Comparison of ENCODE assay signal across 20 cellular contexts in genomic region chr16:16029431-16030011, GRCh38.
DNase-seq lines count a peak whose midpoint lies in the region; ATAC-seq and TF ChIP-seq lines count a peak whose summit lies in the region.
"Had no signal": no experiment of that assay in that cellular context is flagged by ENCODE, and none has a peak within 500 bp of the region (broad histone marks: within the 10 kb centered on the region; RNA-seq: fewer than 3 reads in every experiment).

No MANE protein-coding gene starts in this region.

- H3K79me1 ChIP-seq in mesenchymal stem cell (replicated peaks; ENCODE audit: low read length, poor library complexity, severe bottlenecking) = peaks cover 17% of the 10 kb centered on the region

- no peak for TF ChIP-seq CTCF in choroid plexus epithelial cell (conservative IDR thresholded peaks at IDR 0.05; ENCODE audit: low read depth, low read length)
- TF ChIP-seq CTCF in hepatocyte (IDR thresholded peaks at IDR 0.05; ENCODE audit: poor library complexity) = no peak

- no peak overlapping the region for H3K23ac ChIP-seq in mesenchymal stem cell (ENCODE audit: low read length in 2 of 2)

- H3K14ac ChIP-seq in mesenchymal stem cell (ENCODE audit: low read length in 2 of 2) = no peak overlapping the region

- H3K27me3 ChIP-seq in ACC112 (ENCODE audit: insufficient read depth, low read length) (no peaks in the 10 kb centered on the region), mesenchymal stem cell (ENCODE audit: control insufficient read depth in 1 of 2, insufficient read depth in 1 of 2, low read length in 2 of 2) (no peaks in the 10 kb centered on the region), hepatocyte (no peaks in the 10 kb centered on the region)
- H3K27me3 ChIP-seq: cardiac muscle cell, neutrophil had no signal

- TF ChIP-seq EP300 in Ishikawa (IDR thresholded peaks at IDR 0.05; ENCODE audit: borderline replicate concordance) = no peak

- H3K4me2 ChIP-seq in mesenchymal stem cell (ENCODE audit: low read length, poor library complexity, severe bottlenecking) (no peak overlapping the region), hepatocyte (no peak overlapping the region)

- no peak overlapping the region for H3K4me3 ChIP-seq in ACC112 (ENCODE audit: low read depth, low read length)
- H3K4me3 ChIP-seq in choroid plexus epithelial cell (ENCODE audit: low read depth, low read length) = no peak overlapping the region
- H3K4me3 ChIP-seq in mesenchymal stem cell (ENCODE audit: insufficient read depth in 1 of 2, low read depth in 1 of 2, low read length in 2 of 2) = no peak overlapping the region
- H3K4me3 ChIP-seq in hepatocyte = no peak overlapping the region
- H3K4me3 ChIP-seq: cardiac muscle cell had no signal

- WGBS in mesenchymal stem cell = 79% methylated on average over 5 of the region's 5 CpGs
- WGBS in hepatocyte (ENCODE audit: low lambda C conversion rate, missing lambda C conversion rate) = 85% methylated on average over 5 of the region's 5 CpGs

- peak overlapping the region; percentile 51 for H3K27ac ChIP-seq in ACC112 (ENCODE audit: low read depth, low read length)
- no peak overlapping the region for H3K27ac ChIP-seq in mesenchymal stem cell (ENCODE audit: low read length, poor library complexity, severe bottlenecking)
- H3K27ac ChIP-seq in hepatocyte = no peak overlapping the region
- H3K27ac ChIP-seq: cardiac muscle cell, neutrophil had no signal

- H3K79me2 ChIP-seq in ACC112 (ENCODE audit: control insufficient read depth, insufficient read depth, low read length, unreplicated experiment) (peaks cover 33% of the 10 kb centered on the region), hepatocyte (no peaks in the 10 kb centered on the region)

- H3K9me2 ChIP-seq in hepatocyte (replicated peaks; ENCODE audit: insufficient read depth) = no peaks in the 10 kb centered on the region

- peak overlapping the region; percentile 55 for H2BK15ac ChIP-seq in mesenchymal stem cell (ENCODE audit: low read depth, poor library complexity, severe bottlenecking)

- no peaks in the 10 kb centered on the region for H3K9me3 ChIP-seq in mesenchymal stem cell (ENCODE audit: control insufficient read depth, low read length)
- H3K9me3 ChIP-seq in hepatocyte (ENCODE audit: low read depth) = no peaks in the 10 kb centered on the region
- H3K9me3 ChIP-seq: neutrophil had no signal

- TF ChIP-seq RAD21 in Ishikawa (IDR thresholded peaks at IDR 0.05; ENCODE audit: low read depth) = no peak

- no peak overlapping the region for H2AK5ac ChIP-seq in mesenchymal stem cell (ENCODE audit: low read length, severe bottlenecking)

- H2AFZ ChIP-seq in ACC112 (ENCODE audit: low read length, unreplicated experiment) (no peak overlapping the region), mesenchymal stem cell (ENCODE audit: low read depth, low read length) (no peak overlapping the region), hepatocyte (no peak overlapping the region)

- no peak for ATAC-seq in GM19351 (IDR thresholded peaks at IDR 0.05; ENCODE audit: unreplicated experiment)

- peak overlapping the region; percentile 7 for H3K9ac ChIP-seq in mesenchymal stem cell (ENCODE audit: low read length)

- no peak overlapping the region for H2BK5ac ChIP-seq in mesenchymal stem cell (ENCODE audit: low read depth, low read length, poor library complexity, severe bottlenecking)

- no peaks in the 10 kb centered on the region for H4K20me1 ChIP-seq in hepatocyte (ENCODE audit: insufficient read depth, poor library complexity, severe bottlenecking)

- H4K91ac ChIP-seq in mesenchymal stem cell (ENCODE audit: low read length) = no peak overlapping the region

- H2BK120ac ChIP-seq in mesenchymal stem cell (ENCODE audit: low read depth, low read length) = no peak overlapping the region

- peaks cover 55% of the 10 kb centered on the region for H3K4me1 ChIP-seq in ACC112 (ENCODE audit: control insufficient read depth, insufficient read depth, low read length, unreplicated experiment)
- H3K4me1 ChIP-seq in mesenchymal stem cell (ENCODE audit: control insufficient read depth, insufficient read depth, low read depth, low read length) = peaks cover 9% of the 10 kb centered on the region
- no peaks in the 10 kb centered on the region for H3K4me1 ChIP-seq in hepatocyte (ENCODE audit: insufficient read depth)

- no peak overlapping the region for H4K8ac ChIP-seq in mesenchymal stem cell (ENCODE audit: low read length)

- no peak overlapping the region for H2BK12ac ChIP-seq in mesenchymal stem cell (ENCODE audit: low read length in 2 of 2)

- H3K18ac ChIP-seq in mesenchymal stem cell (ENCODE audit: low read depth in 1 of 2, low read length in 2 of 2) = no peak overlapping the region

- H3K4ac ChIP-seq in mesenchymal stem cell (ENCODE audit: low read depth in 1 of 2, low read length in 2 of 2) = no peak overlapping the region

- DNase-seq in choroid plexus epithelial cell (ENCODE audit: low read depth) = peak; percentile 54
- peak; percentile 40 for DNase-seq in mesenchymal stem cell
- no peak for DNase-seq in NCI-H748 (lab: John Stamatoyannopoulos, UW; ENCODE audit: unreplicated experiment)
- DNase-seq in NCI-H1048 (lab: John Stamatoyannopoulos, UW) = no peak
- no peak for DNase-seq in hepatocyte (ENCODE audit: low spot score)
- DNase-seq: ACHN; activated CD4-positive, alpha-beta T cell treated with anti-CD3 and anti-CD28 coated beads for 48 hours; activated naive CD4-positive, alpha-beta T cell treated with anti-CD3 and anti-CD28 coated beads, Interleukin-2, amount 10 ng/mL, durations not matched to agents 7 days and 5 days; COR-L47; effector CD8-positive, alpha-beta T cell; KG1; NCI-H146; NCI-H345; stimulated activated CD4-positive, alpha-beta T cell treated with anti-CD3 and anti-CD28 coated beads, Interleukin-4, amount 100 ng/mL, for 4 hours; T-helper 9 cell had no signal

- peaks cover 19% of the 10 kb centered on the region for H3K36me3 ChIP-seq in ACC112 (ENCODE audit: insufficient read depth, low read length)
- peaks cover 22 to 37% of the 10 kb centered on the region in 2 experiments for H3K36me3 ChIP-seq in mesenchymal stem cell (ENCODE audit: control insufficient read depth in 1 of 2, insufficient read depth in 2 of 2, low read depth in 1 of 2, low read length in 2 of 2)
- H3K36me3 ChIP-seq in hepatocyte (replicated peaks; ENCODE audit: insufficient read depth, low read depth) = no peaks in the 10 kb centered on the region
- H3K36me3 ChIP-seq: cardiac muscle cell had no signal

TF ChIP-seq in Ishikawa, 13 proteins besides CTCF, POLR2A, EP300 and RAD21:
- TF ChIP-seq YY1 (IDR thresholded peaks at IDR 0.05; ENCODE audit: low read depth) (no peak), CEBPB (IDR thresholded peaks at IDR 0.05) (peak; percentile 80)

Comparison
In these comparisons a context has a peak if more than half of its experiments do, and no peak if none do; other contexts are left out.
1. DNase-seq: peak in choroid plexus epithelial cell (single experiment) and mesenchymal stem cell (single experiment); none in NCI-H748 (single experiment), NCI-H1048 (single experiment) and hepatocyte (single experiment).